Comparison of ENCODE assay signal across 8 cellular contexts in the genomic region with DNA sequence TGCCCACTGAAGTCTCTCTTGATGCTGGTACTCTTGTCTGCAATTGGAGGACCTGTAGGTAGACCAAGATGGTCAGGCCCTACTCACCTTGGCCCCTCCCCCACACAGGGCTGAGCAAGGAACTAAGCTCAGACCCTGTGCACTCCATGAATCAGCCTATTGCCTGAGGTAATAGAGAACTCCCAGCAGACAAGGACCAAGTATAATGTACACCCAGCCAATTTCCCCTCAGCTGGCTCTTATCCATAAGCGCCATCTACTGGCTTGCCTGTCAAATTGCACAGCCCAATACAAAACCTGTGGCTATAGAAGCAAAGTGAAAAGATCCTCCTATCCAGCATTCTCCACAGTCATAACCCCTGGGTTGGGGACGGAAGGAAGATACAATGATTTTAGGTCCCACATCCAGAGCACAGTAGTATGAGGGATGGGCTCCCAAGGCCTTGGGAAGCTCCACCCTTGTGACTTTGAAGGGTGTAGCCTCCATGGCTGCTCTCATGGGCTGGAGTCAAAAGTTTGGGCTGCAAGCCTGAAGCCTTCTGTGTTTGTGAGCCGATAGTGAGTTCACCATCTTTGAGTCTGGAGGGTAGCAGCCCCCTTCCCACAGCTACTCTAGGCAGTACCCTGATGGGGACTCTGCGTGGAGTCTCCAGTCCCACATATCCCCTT. TPM values are rescaled to one million over a fixed set of nuclear protein-coding genes. Genes with fewer than 3 reads are reported as not detected.
DNase-seq lines count a peak whose midpoint lies in the region; ATAC-seq and TF ChIP-seq lines count a peak whose summit lies in the region.

No MANE protein-coding gene starts in this region.

- peak; percentile 78 to 82 (median 78) for TF ChIP-seq CTCF in nephron (IDR thresholded peaks at IDR 0.05; ENCODE audit: unreplicated experiment in 3 of 3)

- POLR2A ChIA-PET in activated CD4-positive, alpha-beta T cell treated with anti-CD3 and anti-CD28 coated beads for 36 hours (lab: Charles Lee), result no interaction called here

- peaks cover 4% of the 10 kb centered on the region for H3K27me3 Mint-ChIP-seq in activated CD4-positive, alpha-beta T cell treated with anti-CD3 and anti-CD28 coated beads for 36 hours
- no peaks in the 10 kb centered on the region for H3K27me3 Mint-ChIP-seq in nephron (ENCODE audit: low read depth)

- peak; percentile 29 for DNase-seq in D341Med (ENCODE audit: low spot score)
- DNase-seq in NCI-H226, result peak; percentile 62
- DNase-seq in activated CD4-positive, alpha-beta T cell treated with anti-CD3 and anti-CD28 coated beads for 36 hours, result peak; percentile 58
- DNase-seq in epithelial cell of prostate (ENCODE audit: low read depth, low spot score), result peak; percentile 74
- no peak for DNase-seq in NCI-H510A treated with DMSO at 0.1 percent for 48 hours (lab: John Stamatoyannopoulos, UW)

- H3K4me3 Mint-ChIP-seq in activated CD4-positive, alpha-beta T cell treated with anti-CD3 and anti-CD28 coated beads for 36 hours, result no peak overlapping the region
- no peak overlapping the region for H3K4me3 Mint-ChIP-seq in nephron

- H3K27ac Mint-ChIP-seq in activated CD4-positive, alpha-beta T cell treated with anti-CD3 and anti-CD28 coated beads for 36 hours, result no peak overlapping the region
- H3K27ac Mint-ChIP-seq in nephron, result peak overlapping the region in 2 of 3 experiments; percentile 13 to 70

- intact Hi-C loops in activated CD4-positive, alpha-beta T cell treated with anti-CD3 and anti-CD28 coated beads for 36 hours (cut with DNase I, micrococcal nuclease), result loop anchor here (1.0 to 2.0 kb wide), 5 partner anchors 113 to 220 kb away; no protein-coding TSS in a partner anchor

- H3K9me3 Mint-ChIP-seq in activated CD4-positive, alpha-beta T cell treated with anti-CD3 and anti-CD28 coated beads for 36 hours (ENCODE audit: low read depth), result no peaks in the 10 kb centered on the region
- peaks cover 13% of the 10 kb centered on the region for H3K9me3 Mint-ChIP-seq in nephron

- ATAC-seq in GM19351 (IDR thresholded peaks at IDR 0.05; ENCODE audit: unreplicated experiment), result peak; percentile 90
- ATAC-seq in HG03175 (IDR thresholded peaks at IDR 0.05; ENCODE audit: unreplicated experiment), result peak; percentile 85
- ATAC-seq in activated CD4-positive, alpha-beta T cell treated with anti-CD3 and anti-CD28 coated beads for 36 hours, result peak; percentile 87

- H3K27ac ChIP-seq in epithelial cell of prostate, result peak overlapping the region; percentile 65

- H3K4me1 Mint-ChIP-seq in activated CD4-positive, alpha-beta T cell treated with anti-CD3 and anti-CD28 coated beads for 36 hours, result no peaks in the 10 kb centered on the region
- no peaks in the 10 kb centered on the region for H3K4me1 Mint-ChIP-seq in nephron

- no peaks in the 10 kb centered on the region for H3K36me3 Mint-ChIP-seq in activated CD4-positive, alpha-beta T cell treated with anti-CD3 and anti-CD28 coated beads for 36 hours (ENCODE audit: low read depth)
- H3K36me3 Mint-ChIP-seq in nephron (ENCODE audit: low read depth), result no peaks in the 10 kb centered on the region

- CTCF ChIA-PET in activated CD4-positive, alpha-beta T cell treated with anti-CD3 and anti-CD28 coated beads for 36 hours (lab: Charles Lee), result interaction anchor here (0.6 to 1.9 kb wide), 21 partner anchors 8 to 902 kb away, joined by 3 to 11 read pairs (median 3); partner anchors contain the start of gene GLYAT

RNA-seq across cellular contexts. Expression of gene GLYATL2, which starts 56.0 kb away (rescaled TPM):
- not detected for total RNA-seq in activated CD4-positive, alpha-beta T cell treated with anti-CD3 and anti-CD28 coated beads for 36 hours

RNA-seq across cellular contexts. Expression of gene GLYAT, which starts 56.7 kb away (rescaled TPM):
- total RNA-seq in activated CD4-positive, alpha-beta T cell treated with anti-CD3 and anti-CD28 coated beads for 36 hours, result not detected
